ENCODE assay signal across 10 cellular contexts in genomic region chr9:110919609-110920008, GRCh38.
DNase-seq lines count a peak whose midpoint lies in the region; TF ChIP-seq lines count a peak whose summit lies in the region.
"Had no signal": no experiment of that assay in that cellular context is flagged by ENCODE, and none has a peak within 500 bp of the region (broad histone marks: within the 10 kb centered on the region; RNA-seq: fewer than 3 reads in every experiment).

No MANE protein-coding gene starts in this region.

- peaks cover 86% of the 10 kb centered on the region for H3K4me1 ChIP-seq in skeletal muscle satellite cell (ENCODE audit: control insufficient read depth, insufficient read depth, low read length)

- peak overlapping the region; percentile 67 for H3K4me2 ChIP-seq in skeletal muscle satellite cell (ENCODE audit: low read length)

- H3K27me3 ChIP-seq in skeletal muscle satellite cell (ENCODE audit: control insufficient read depth, insufficient read depth, low read length), result no peaks in the 10 kb centered on the region
- H3K27me3 ChIP-seq: ovary had no signal

- peaks cover 8% of the 10 kb centered on the region for H3K36me3 ChIP-seq in skeletal muscle satellite cell (ENCODE audit: insufficient read depth, low read length)
- H3K36me3 ChIP-seq: ovary had no signal

- DNase-seq in ELR (ENCODE audit: low read depth) (peak; percentile 92), RPMI7951 (ENCODE audit: low read depth) (peak; percentile 94), fibroblast of the aortic adventitia (ENCODE audit: low read depth) (peak; percentile 92), NCI-H510A (lab: John Stamatoyannopoulos, UW) (no peak), putamen (ENCODE audit: low spot score) (no peak)
- no peak for DNase-seq in activated CD4-positive, CD25-positive, alpha-beta regulatory T cell (lab: John Stamatoyannopoulos, UW)
- no peak for DNase-seq in stimulated activated naive CD4-positive, alpha-beta T cell (lab: John Stamatoyannopoulos, UW)
- DNase-seq: endodermal cell, ovary had no signal

- no peaks in the 10 kb centered on the region for H3K9me3 ChIP-seq in skeletal muscle satellite cell (replicated peaks; ENCODE audit: low read length)
- H3K9me3 ChIP-seq: ovary had no signal

- H3K4me3 ChIP-seq in fibroblast of the aortic adventitia (ENCODE audit: low read depth, low read length) (no peak overlapping the region), skeletal muscle satellite cell (ENCODE audit: low read length) (peak overlapping the region; percentile 15)
- H3K4me3 ChIP-seq: ovary had no signal

- TF ChIP-seq CTCF in fibroblast of the aortic adventitia (IDR thresholded peaks at IDR 0.05; ENCODE audit: insufficient read depth, low read length), result no peak

- peak overlapping the region; percentile 70 for H3K9ac ChIP-seq in skeletal muscle satellite cell (ENCODE audit: low read depth, low read length)

Comparison
In these comparisons a context has a peak if more than half of its experiments do, and no peak if none do; other contexts are left out.
1. DNase-seq: peak in ELR (single experiment), RPMI7951 (single experiment) and fibroblast of the aortic adventitia (single experiment); none in NCI-H510A (single experiment), activated CD4-positive, CD25-positive, alpha-beta regulatory T cell (0 of 4), stimulated activated naive CD4-positive, alpha-beta T cell (0 of 6) and putamen (single experiment).